7 cellular contexts compared by ENCODE assay signal in genomic region chr6:24382891-24383494, GRCh38. TPM values are rescaled to one million over a fixed set of nuclear protein-coding genes. Genes with fewer than 3 reads are reported as not detected.
"Had no signal": no experiment of that assay in that cellular context is flagged by ENCODE, and none has a peak within 500 bp of the region (broad histone marks: within the 10 kb centered on the region; RNA-seq: fewer than 3 reads in every experiment).

No MANE protein-coding gene starts in this region.

RNA-seq across cellular contexts. Expression of gene DCDC2, which starts 25.1 kb away (rescaled TPM):
- total RNA-seq: activated CD4-positive, alpha-beta T cell treated with anti-CD3 and anti-CD28 coated beads, Interleukin-2, amount 10 ng/mL, durations not matched to agents 7 days and 5 days; ascending aorta; MCF 10A; Right ventricle myocardium inferior; T-helper 2 cell treated with Interferon-gamma antibody and Interleukin-4, amounts not matched to agents 100 ng/mL and 5 ng/mL, for 36 hours had no signal
- polyA plus RNA-seq: cardiac muscle cell, SK-N-SH had no signal
